In the genomic region with DNA sequence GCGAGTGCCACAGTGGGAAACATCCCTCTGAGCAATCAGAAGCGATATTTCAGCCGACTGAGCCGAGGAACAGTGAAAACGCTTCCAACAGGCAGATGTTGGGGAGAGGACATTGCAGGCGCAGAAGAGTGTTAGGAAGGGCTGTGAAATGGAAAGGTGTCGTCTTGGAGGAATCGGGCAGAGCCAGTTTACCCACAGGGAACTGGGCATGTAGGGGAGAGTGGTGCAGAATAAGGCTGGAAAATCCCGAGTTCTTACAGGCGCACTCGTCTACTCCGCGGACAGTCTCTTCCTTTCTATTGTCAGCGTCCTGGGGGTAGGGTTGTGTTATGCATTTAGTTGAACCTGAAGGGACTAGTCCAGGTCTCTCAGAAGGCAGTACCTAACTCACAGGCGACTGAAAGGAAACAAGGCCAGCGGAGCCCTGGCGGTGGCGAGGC, we compare ENCODE assay signal across 8 cellular contexts. TPM values are rescaled to one million over a fixed set of nuclear protein-coding genes. Genes with fewer than 3 reads are reported as not detected.
DNase-seq lines count a peak whose midpoint lies in the region; ATAC-seq and TF ChIP-seq lines count a peak whose summit lies in the region.

No MANE protein-coding gene starts in this region.

- no peak for ATAC-seq in T-cell (replicated peaks in 1 of 4)
- no peak for ATAC-seq in GM21717 (IDR thresholded peaks at IDR 0.05; ENCODE audit: unreplicated experiment)

- H3K4me1 Mint-ChIP-seq in T-cell = peaks cover 21 to 30% (median 26%) of the 10 kb centered on the region in 3 donors

- H3K9ac ChIP-seq in GM23248 = peak overlapping the region; percentile 75

- H3K27ac Mint-ChIP-seq in T-cell = peak overlapping the region; percentile 94 to 96

- CTCF ChIA-PET in T-cell (lab: Charles Lee) = no interaction called here

- peaks cover 13% of the 10 kb centered on the region for H3K4me1 ChIP-seq in GM23248 (ENCODE audit: insufficient read depth)

- WGBS in GM23248 (ENCODE audit: low coverage in 1 of 2, low lambda C conversion rate in 2 of 2, missing lambda C conversion rate in 2 of 2), 2 experiments = 4 to 9% methylated on average over 18 of the region's 18 CpGs

- H3K9me3 Mint-ChIP-seq in T-cell = no peaks in the 10 kb centered on the region

- H3K36me3 Mint-ChIP-seq in T-cell = no peaks in the 10 kb centered on the region

- peaks cover 9% of the 10 kb centered on the region; the same call in 1 of the 2 replicates for H3K27me3 ChIP-seq in GM23248 (replicated peaks; ENCODE audit: insufficient read depth)

- H3K36me3 ChIP-seq in GM23248 (ENCODE audit: low read depth) = no peaks in the 10 kb centered on the region

- H3K27me3 Mint-ChIP-seq in T-cell = peaks cover 0 to 6% of the 10 kb centered on the region in 2 donors

- H3K9me3 ChIP-seq in GM23248 (ENCODE audit: low read depth) = no peaks in the 10 kb centered on the region

- in situ Hi-C loops in GM23248 (cut with MboI) = no loop called here

- peak overlapping the region; percentile 95 for H2AFZ ChIP-seq in GM23248

- H3K79me2 ChIP-seq in GM23248 (ENCODE audit: insufficient read depth) = peaks cover 26% of the 10 kb centered on the region

- peak overlapping the region; percentile 92 to 97 (median 93) for H3K4me3 Mint-ChIP-seq in T-cell

- H3K4me2 ChIP-seq in GM23248 (ENCODE audit: unreplicated experiment) = peak overlapping the region; percentile 81

- TF ChIP-seq CTCF in fibroblast of villous mesenchyme (IDR thresholded peaks at IDR 0.05; ENCODE audit: insufficient read depth, low read depth, low read length) (no peak), retinal pigment epithelial cell (conservative IDR thresholded peaks at IDR 0.05; ENCODE audit: low read depth, low read length) (peak; percentile 15)

- H3F3A ChIP-seq in GM23248 (ENCODE audit: insufficient read depth) = peaks cover 18% of the 10 kb centered on the region

- H3K9me2 ChIP-seq in GM23248 (ENCODE audit: insufficient read depth) = no peaks in the 10 kb centered on the region

- DNase-seq in GM23248 (no peak), T-cell (peak in 1 of 34 experiments; percentile 48), fibroblast of villous mesenchyme (ENCODE audit: low read depth) (no peak), retinal pigment epithelial cell (ENCODE audit: low read depth) (no peak), HPDE6-E6E7 (ENCODE audit: extremely low spot score) (no peak), NCI-H2171 (lab: John Stamatoyannopoulos, UW) (no peak)
- no peak for DNase-seq in NK-92 treated with Interleukin-12 subunit alpha and Interleukin-12 subunit beta, amount 100 ng/mL, for 24 hours (lab: John Stamatoyannopoulos, UW)

- peak overlapping the region; percentile 67 for H3K27ac ChIP-seq in GM23248

- POLR2A ChIA-PET in T-cell (lab: Charles Lee) = no interaction called here

- H4K20me1 ChIP-seq in GM23248 (ENCODE audit: insufficient read depth) = 0 out of 2 replicates have a peak, but pooled peaks cover 2% of the 10 kb centered on the region

- H3K4me3 ChIP-seq in GM23248 (peak overlapping the region; percentile 75), fibroblast of villous mesenchyme (ENCODE audit: low read depth, low read length) (peak overlapping the region; percentile 72), retinal pigment epithelial cell (ENCODE audit: low read length) (peak overlapping the region; percentile 68)

RNA-seq across cellular contexts. Expression of gene APLP2, which starts 1.1 kb away (rescaled TPM):
- 390 and 457 TPM in 2 replicates for total RNA-seq in GM23248 (2014; rRNA removed; shearing (Covaris generic))
- 366 and 377 TPM in 2 replicates for polyA plus RNA-seq in GM23248 (2016; fragmentation: Nextera tagmentation; extraction: Ambion mirVana)
- 10 to 100 TPM; 36.4 to 61.9 (median 51.0) TPM for total RNA-seq in T-cell
- total RNA-seq in fibroblast of villous mesenchyme = 180 and 278 TPM in 2 replicates
